ENCODE assay signal across 8 cellular contexts in genomic region chr15:31372635-31373091, GRCh38. TPM values are rescaled to one million over a fixed set of nuclear protein-coding genes. Genes with fewer than 3 reads are reported as not detected.
DNase-seq lines count a peak whose midpoint lies in the region; ATAC-seq, FAIRE-seq and TF ChIP-seq lines count a peak whose summit lies in the region.

No MANE protein-coding gene starts in this region.

- no peak overlapping the region for H4K91ac ChIP-seq in H1 (replicated peaks; ENCODE audit: insufficient read length, low read length)

- H3K4ac ChIP-seq in H1 (replicated peaks; ENCODE audit: insufficient read length, low read depth, low read length) (no peak overlapping the region), mesendoderm (ENCODE audit: low read depth, low read length) (no peak overlapping the region)

- H3K9ac ChIP-seq in H1 (replicated peaks in 1 of 4; ENCODE audit: extremely low read depth in 1 of 4, low read depth in 3 of 4, low read length in 3 of 4) (no peak overlapping the region), mesendoderm (ENCODE audit: low read length) (peak overlapping the region; percentile 22)

- ATAC-seq in stimulated activated naive CD8-positive, alpha-beta T cell treated with anti-CD3 and anti-CD28 coated beads, Interleukin-15, Interleukin-2, amounts not matched to agents 100 U/mL and 50 U/mL, for 24 hours, result no peak
- ATAC-seq in GM21619 (IDR thresholded peaks at IDR 0.05; ENCODE audit: unreplicated experiment), result no peak

- H3K27me3 Mint-ChIP-seq in stimulated activated naive CD8-positive, alpha-beta T cell treated with anti-CD3 and anti-CD28 coated beads, Interleukin-15, Interleukin-2, amounts not matched to agents 100 ng/mL and 50 ng/mL, for 24 hours, result no peaks in the 10 kb centered on the region

- H3K4me1 ChIP-seq in H1 (replicated peaks in 1 of 4; ENCODE audit: control insufficient read depth in 3 of 4, insufficient read depth in 4 of 4, low read length in 3 of 4), result peaks cover 0 to 34% (median 5%) of the 10 kb centered on the region in 4 experiments; a peak in 6 of 7 replicates
- peaks cover 13% of the 10 kb centered on the region for H3K4me1 ChIP-seq in mesendoderm (ENCODE audit: control insufficient read depth, low read depth, low read length)

- no peak; a peak in 1 of 3 replicates for TF ChIP-seq EP300 in H1 (IDR thresholded peaks at IDR 0.05; ENCODE audit: borderline replicate concordance in 1 of 2, low read depth in 2 of 2, low read length in 2 of 2)

- no peak overlapping the region for H3K14ac ChIP-seq in H1 (ENCODE audit: insufficient read length)

- H3K56ac ChIP-seq in H1 (replicated peaks; ENCODE audit: insufficient read length, low read depth, low read length) (no peak overlapping the region), mesendoderm (ENCODE audit: low read length) (peak overlapping the region; percentile 47)

- no peaks in the 10 kb centered on the region for H3K9me3 ChIP-seq in H1 (ENCODE audit: insufficient read depth in 2 of 2, low read depth in 1 of 2, low read length in 1 of 2)

- no peak overlapping the region for H3K18ac ChIP-seq in H1 (ENCODE audit: extremely low read depth, low read length)
- H3K18ac ChIP-seq in mesendoderm (ENCODE audit: low read length), result no peak overlapping the region

- H3K79me1 ChIP-seq in H1 (ENCODE audit: low read depth, low read length) (peaks cover 13% of the 10 kb centered on the region), mesendoderm (ENCODE audit: low read length) (peaks cover 7% of the 10 kb centered on the region)

- TF ChIP-seq CTCF in H1 (IDR thresholded peaks at IDR 0.05; ENCODE audit: control extremely low read depth in 1 of 3, insufficient read depth in 1 of 3, low read depth in 1 of 3, low read length in 3 of 3) (no peak), GM10248 (IDR thresholded peaks at IDR 0.05; ENCODE audit: control extremely low read depth, extremely low read depth, low read depth, missing control alignments) (no peak)

- H2BK20ac ChIP-seq in H1 (ENCODE audit: low read length), result no peak overlapping the region; the same call in 1 of the 2 replicates

- H3K27ac ChIP-seq in H1 (ENCODE audit: low read depth, low read length) (no peak overlapping the region), mesendoderm (ENCODE audit: low read depth, low read length) (peak overlapping the region; percentile 67)

- DNase-seq in stimulated activated naive CD8-positive, alpha-beta T cell treated with anti-CD3 and anti-CD28 coated beads, Interleukin-15, Interleukin-2, amounts not matched to agents 100 U/mL and 50 U/mL, for 24 hours, result no peak
- DNase-seq in H1 (ENCODE audit: low read depth in 1 of 2, low spot score in 2 of 2) (peak; percentile 59 to 69), mesendoderm (peak; percentile 97), middle frontal gyrus (ENCODE audit: extremely low spot score, low spot score) (no peak), GM10248 (ENCODE audit: extremely low spot score) (no peak)
- DNase-seq in activated naive CD4-positive, alpha-beta T cell (lab: John Stamatoyannopoulos, UW), result no peak

- H2AFZ ChIP-seq in H1 (ENCODE audit: low read length), result no peak overlapping the region

- no peak overlapping the region for H3K4me3 Mint-ChIP-seq in stimulated activated naive CD8-positive, alpha-beta T cell treated with anti-CD3 and anti-CD28 coated beads, Interleukin-15, Interleukin-2, amounts not matched to agents 100 ng/mL and 50 ng/mL, for 24 hours

- FAIRE-seq in H1 (lab: Jason Lieb, UNC), result peak; percentile 28

- no peak; a peak in 1 of 4 replicates for TF ChIP-seq RAD21 in H1 (IDR thresholded peaks at IDR 0.05 in 1 of 2, conservative IDR thresholded peaks at IDR 0.05 in 1 of 2; ENCODE audit: low read depth in 2 of 2, low read length in 2 of 2)

- peaks cover 80% of the 10 kb centered on the region for H3K4me1 Mint-ChIP-seq in stimulated activated naive CD8-positive, alpha-beta T cell treated with anti-CD3 and anti-CD28 coated beads, Interleukin-15, Interleukin-2, amounts not matched to agents 100 ng/mL and 50 ng/mL, for 24 hours (ENCODE audit: low read depth)

- H2BK15ac ChIP-seq in H1 (ENCODE audit: low read length) (no peak overlapping the region), mesendoderm (replicated peaks; ENCODE audit: low read depth) (no peak overlapping the region)

- no peak overlapping the region for H2AK5ac ChIP-seq in H1 (ENCODE audit: low read depth, low read length)
- peak overlapping the region; percentile 22 for H2AK5ac ChIP-seq in mesendoderm (ENCODE audit: low read length)

- peaks cover 2 to 3% of the 10 kb centered on the region in 2 experiments for H4K20me1 ChIP-seq in H1 (replicated peaks in 1 of 2; ENCODE audit: control insufficient read depth in 1 of 2, insufficient read depth in 2 of 2, low read length in 2 of 2)

- H4K8ac ChIP-seq in H1 (ENCODE audit: extremely low read depth, insufficient read depth, low read length) (peak overlapping the region; percentile 15; the same call in 1 of the 2 replicates), mesendoderm (ENCODE audit: low read depth, low read length) (no peak overlapping the region)

- H3K27me3 ChIP-seq in H1 (replicated peaks in 1 of 4; ENCODE audit: control insufficient read depth in 3 of 4, extremely low read depth in 1 of 4, insufficient read depth in 3 of 4, low read length in 3 of 4) (no peaks in the 10 kb centered on the region), mesendoderm (ENCODE audit: insufficient read depth, low read length, poor library complexity) (no peaks in the 10 kb centered on the region)

- 71% methylated on average over 14 of the region's 14 CpGs; no CpG with 5 or more reads in 1 of the 2 experiments for WGBS in H1 (ENCODE audit: extremely low coverage in 1 of 2, insufficient coverage in 1 of 2, insufficient read length in 1 of 2, insufficient replicate concordance in 2 of 2, low coverage in 1 of 2, low lambda C conversion rate in 2 of 2, missing lambda C conversion rate in 1 of 2), 2 experiments
- WGBS in mesendoderm (ENCODE audit: extremely low coverage, insufficient coverage, low lambda C conversion rate), result no CpG with 5 or more reads among the region's 14 CpGs

- H3K27ac Mint-ChIP-seq in stimulated activated naive CD8-positive, alpha-beta T cell treated with anti-CD3 and anti-CD28 coated beads, Interleukin-15, Interleukin-2, amounts not matched to agents 100 ng/mL and 50 ng/mL, for 24 hours, result peak overlapping the region; percentile 82

- H3K23me2 ChIP-seq in H1 (ENCODE audit: low read depth, low read length), result no peaks in the 10 kb centered on the region

- 0 out of 2 replicates have a peak overlapping the region, but pooled peaks have one; percentile 3 for H2BK12ac ChIP-seq in H1 (ENCODE audit: low read depth, low read length)

- peak overlapping the region; percentile 66; the same call in 1 of the 2 replicates for H2BK5ac ChIP-seq in H1 (ENCODE audit: low read depth, low read length)
- peak overlapping the region; percentile 37 for H2BK5ac ChIP-seq in mesendoderm (ENCODE audit: low read length)

- H3K79me2 ChIP-seq in H1 (ENCODE audit: control insufficient read depth in 1 of 2, insufficient read depth in 2 of 2, low read length in 2 of 2) (peaks cover 0 to 25% of the 10 kb centered on the region in 2 experiments; a peak in 2 of 4 replicates), mesendoderm (ENCODE audit: control insufficient read depth, insufficient read depth, low read length) (no peaks in the 10 kb centered on the region)

- H2BK120ac ChIP-seq in H1 (replicated peaks; ENCODE audit: low read depth, low read length) (no peak overlapping the region), mesendoderm (ENCODE audit: low read depth, low read length) (no peak overlapping the region)

- H4K5ac ChIP-seq in H1 (ENCODE audit: insufficient read length, low read depth, low read length) (no peak overlapping the region), mesendoderm (ENCODE audit: low read length) (no peak overlapping the region)

- TF ChIP-seq POLR2A in H1 (IDR thresholded peaks at IDR 0.05; ENCODE audit: control extremely low read depth in 1 of 2, low read depth in 2 of 2, low read length in 2 of 2), result no peak

- H3K4me3 ChIP-seq in H1 (ENCODE audit: extremely low read depth in 1 of 4, insufficient read depth in 2 of 4, low read depth in 3 of 4, low read length in 4 of 4) (no peak overlapping the region), mesendoderm (ENCODE audit: low read length) (no peak overlapping the region)

- 0 out of 4 replicates have a peak overlapping the region, but pooled peaks of 1 of the 2 experiments have one; percentile 0 for H3K4me2 ChIP-seq in H1 (ENCODE audit: insufficient read depth in 1 of 2, low read depth in 2 of 2, low read length in 2 of 2)
- H3K4me2 ChIP-seq in mesendoderm (ENCODE audit: low read length), result no peak overlapping the region

- peaks cover 34% of the 10 kb centered on the region for H3K36me3 Mint-ChIP-seq in stimulated activated naive CD8-positive, alpha-beta T cell treated with anti-CD3 and anti-CD28 coated beads, Interleukin-15, Interleukin-2, amounts not matched to agents 100 ng/mL and 50 ng/mL, for 24 hours (ENCODE audit: low read depth)

- CTCF ChIA-PET in H1 (lab: Charles Lee; ENCODE audit: partially characterized antibody) (interaction anchor here (0.7 to 1.2 kb wide), 4 partner anchors 17 to 116 kb away, joined by 3 read pairs; no protein-coding TSS in a partner anchor), GM10248 (lab: Yijun Ruan, JAX) (interaction anchor here (1.5 kb wide), 1 partner anchor 9 kb away, joined by 3 read pairs; no protein-coding TSS in a partner anchor)

- H3K36me3 ChIP-seq in H1 (ENCODE audit: control insufficient read depth in 2 of 4, insufficient read depth in 4 of 4, low read length in 3 of 4) (peaks cover 0 to 3% (median 0%) of the 10 kb centered on the region in 4 experiments; a peak in 1 of 8 replicates), mesendoderm (ENCODE audit: control insufficient read depth, insufficient read depth, low read length) (no peaks in the 10 kb centered on the region)

- POLR2A ChIA-PET in H1 (lab: Charles Lee; ENCODE audit: partially characterized antibody) (interaction anchor here (1.1 kb wide), 2 partner anchors 21 to 102 kb away, joined by 3 read pairs; no protein-coding TSS in a partner anchor), GM10248 (lab: Yijun Ruan, JAX) (interaction anchor here (1.0 kb wide), 1 partner anchor 9 kb away, joined by 4 read pairs; no protein-coding TSS in a partner anchor)

- H3K9me3 Mint-ChIP-seq in stimulated activated naive CD8-positive, alpha-beta T cell treated with anti-CD3 and anti-CD28 coated beads, Interleukin-15, Interleukin-2, amounts not matched to agents 100 ng/mL and 50 ng/mL, for 24 hours, result no peaks in the 10 kb centered on the region

- H3K23ac ChIP-seq in H1 (ENCODE audit: insufficient read length) (no peak overlapping the region), mesendoderm (ENCODE audit: low read length) (peak overlapping the region; percentile 19)

RNA-seq across cellular contexts. Expression of gene KLF13, which starts 46.0 kb away (rescaled TPM):
- total RNA-seq in H1 (2021; fragmentation: NEBNext Ultra II Directional; extraction: Animal tissue kit (Norgen Biotek cat#: 25700)), result 32.4 and 33.4 TPM in 2 replicates
- polyA plus RNA-seq in H1 (2011; rRNA removed), result 15.7 and 18.3 TPM in 2 replicates
- 16.2 TPM for polyA plus RNA-seq in H1 (2011; cell fraction: cytosol; rRNA removed)
- polyA plus RNA-seq in H1 (2011; cell fraction: nucleus; rRNA removed), result 17.3 TPM
- 21.5 to 39.3 TPM (median 24.4 TPM) in 4 replicates for polyA plus RNA-seq in H1 (2012, experiment 1 of 2)
- polyA plus RNA-seq in H1 (2012, experiment 2 of 2), result 13.0 TPM
- 34.5 TPM for polyA plus RNA-seq in H1 (2013, experiment 1 of 2)
- 37.8 TPM for polyA plus RNA-seq in H1 (2013, experiment 2 of 2)
- polyA minus RNA-seq in H1 (2011; rRNA and poly(A)+ RNA removed), result 15.4 and 21.4 TPM in 2 replicates
- 21.7 TPM for polyA minus RNA-seq in H1 (2011; cell fraction: cytosol; rRNA and poly(A)+ RNA removed)
- polyA minus RNA-seq in H1 (2011; cell fraction: nucleus; rRNA and poly(A)+ RNA removed), result 10.9 TPM
- 28.4 TPM for polyA plus RNA-seq in mesendoderm (2013, experiment 1 of 2)
- 29.2 TPM for polyA plus RNA-seq in mesendoderm (2013, experiment 2 of 2)

Comparison
In these comparisons a context has a peak if more than half of its experiments do, and no peak if none do; other contexts are left out.
1. DNase-seq: peak in H1 (2 of 2) and mesendoderm (single experiment); none in stimulated activated naive CD8-positive, alpha-beta T cell treated with anti-CD3 and anti-CD28 coated beads, Interleukin-15, Interleukin-2, amounts not matched to agents 100 U/mL and 50 U/mL, for 24 hours (single experiment), activated naive CD4-positive, alpha-beta T cell (0 of 4), middle frontal gyrus (single experiment) and GM10248 (single experiment).